ENCODE assay signal across 8 cellular contexts in genomic region chr16:14310519-14310991, GRCh38.
DNase-seq lines count a peak whose midpoint lies in the region; ATAC-seq and TF ChIP-seq lines count a peak whose summit lies in the region.

No MANE protein-coding gene starts in this region.

- H3K36me3 Mint-ChIP-seq in activated CD8-positive, alpha-beta T cell treated with anti-CD3 and anti-CD28 coated beads, Interleukin-2, amount 10 ng/mL, durations not matched to agents 7 days and 5 days (ENCODE audit: low read depth) = no peaks in the 10 kb centered on the region

- H3K9me3 ChIP-seq in mesodermal cell (ENCODE audit: control insufficient read depth, low read length) (no peaks in the 10 kb centered on the region), lower lobe of right lung (no peaks in the 10 kb centered on the region)

- peaks cover 50% of the 10 kb centered on the region for H3K4me1 ChIP-seq in mesodermal cell (ENCODE audit: control insufficient read depth, insufficient read depth, low read length, poor library complexity, severe bottlenecking)
- H3K4me1 ChIP-seq in lower lobe of right lung = peaks cover 11% of the 10 kb centered on the region

- H3K9me3 Mint-ChIP-seq in activated CD8-positive, alpha-beta T cell treated with anti-CD3 and anti-CD28 coated beads, Interleukin-2, amount 10 ng/mL, durations not matched to agents 7 days and 5 days (ENCODE audit: insufficient read depth) = no peaks in the 10 kb centered on the region

- H3K27me3 Mint-ChIP-seq in activated CD8-positive, alpha-beta T cell treated with anti-CD3 and anti-CD28 coated beads, Interleukin-2, amount 10 ng/mL, durations not matched to agents 7 days and 5 days (ENCODE audit: low read depth) = peaks cover under 1% of the 10 kb centered on the region

- 56 to 63% methylated on average over 7 to 9 of the region's 10 CpGs for WGBS in mesodermal cell (ENCODE audit: insufficient coverage in 2 of 2), 2 experiments

- CTCF ChIA-PET in activated CD8-positive, alpha-beta T cell treated with anti-CD3 and anti-CD28 coated beads, Interleukin-2, amount 10 ng/mL, durations not matched to agents 7 days and 5 days (lab: Charles Lee) = no interaction called here

- no peak for TF ChIP-seq POLR2A in GM18505 (IDR thresholded peaks at IDR 0.05; ENCODE audit: borderline replicate concordance, extremely low read depth, insufficient read depth, insufficient read length)

- H3K36me3 ChIP-seq in mesodermal cell (ENCODE audit: control insufficient read depth, insufficient read depth, low read length) (no peaks in the 10 kb centered on the region), lower lobe of right lung (no peaks in the 10 kb centered on the region)

- peak overlapping the region; percentile 67 for H3K27ac ChIP-seq in mesodermal cell (ENCODE audit: low read depth, low read length, severe bottlenecking)
- H3K27ac ChIP-seq in lower lobe of right lung = no peak overlapping the region

- H3K4me3 ChIP-seq in mesodermal cell (ENCODE audit: extremely low read depth, insufficient read depth, low read length, poor library complexity, severe bottlenecking) (no peak overlapping the region), lower lobe of right lung (no peak overlapping the region)

- no peak overlapping the region for H3K27ac Mint-ChIP-seq in activated CD8-positive, alpha-beta T cell treated with anti-CD3 and anti-CD28 coated beads, Interleukin-2, amount 10 ng/mL, durations not matched to agents 7 days and 5 days

- ATAC-seq in GM18505 (IDR thresholded peaks at IDR 0.05; ENCODE audit: unreplicated experiment) = peak; percentile 47
- peak; percentile 63 for ATAC-seq in HG02678 (IDR thresholded peaks at IDR 0.05; ENCODE audit: unreplicated experiment)
- ATAC-seq in activated CD8-positive, alpha-beta T cell treated with anti-CD3 and anti-CD28 coated beads, Interleukin-2, amount 10 ng/mL, durations not matched to agents 7 days and 5 days = no peak
- ATAC-seq in lower lobe of right lung = no peak

- TF ChIP-seq CTCF in lower lobe of right lung (IDR thresholded peaks at IDR 0.05) = no peak

- peaks cover 22% of the 10 kb centered on the region for H3K4me1 Mint-ChIP-seq in activated CD8-positive, alpha-beta T cell treated with anti-CD3 and anti-CD28 coated beads, Interleukin-2, amount 10 ng/mL, durations not matched to agents 7 days and 5 days (ENCODE audit: low read depth)

- no peak overlapping the region for H3K4me3 Mint-ChIP-seq in activated CD8-positive, alpha-beta T cell treated with anti-CD3 and anti-CD28 coated beads, Interleukin-2, amount 10 ng/mL, durations not matched to agents 7 days and 5 days

- DNase-seq in SK-N-DZ (ENCODE audit: low spot score) (peak; percentile 32), posterior vena cava (ENCODE audit: low spot score) (no peak), lower lobe of right lung (no peak)
- no peak for DNase-seq in stimulated activated CD4-positive, alpha-beta T cell treated with anti-CD3 and anti-CD28 coated beads, Interleukin-2, amount 100 ng/mL, for 48 hours
- no peak for DNase-seq in activated CD8-positive, alpha-beta T cell treated with anti-CD3 and anti-CD28 coated beads, Interleukin-2, amount 10 ng/mL, durations not matched to agents 7 days and 5 days

- POLR2A ChIA-PET in activated CD8-positive, alpha-beta T cell treated with anti-CD3 and anti-CD28 coated beads, Interleukin-2, amount 10 ng/mL, durations not matched to agents 7 days and 5 days (lab: Charles Lee) = no interaction called here

- no peaks in the 10 kb centered on the region for H3K27me3 ChIP-seq in lower lobe of right lung (ENCODE audit: low read depth)

- intact Hi-C loops in posterior vena cava (cut with DNase I) (no loop called here), lower lobe of right lung (cut with DNase I) (no loop called here)

Comparison
In these comparisons a context has a peak if more than half of its experiments do, and no peak if none do; other contexts are left out.
1. ATAC-seq: peak in GM18505 (single experiment) and HG02678 (single experiment); none in activated CD8-positive, alpha-beta T cell treated with anti-CD3 and anti-CD28 coated beads, Interleukin-2, amount 10 ng/mL, durations not matched to agents 7 days and 5 days (single experiment) and lower lobe of right lung (0 of 2).